16 cellular contexts compared by ENCODE assay signal in genomic region chr20:61497029-61497627, GRCh38.
DNase-seq lines count a peak whose midpoint lies in the region; ATAC-seq and TF ChIP-seq lines count a peak whose summit lies in the region.
"Had no signal": no experiment of that assay in that cellular context is flagged by ENCODE, and none has a peak within 500 bp of the region (broad histone marks: within the 10 kb centered on the region; RNA-seq: fewer than 3 reads in every experiment).

No MANE protein-coding gene starts in this region.

- no CpG with 5 or more reads among the region's 5 CpGs for WGBS in H9 (ENCODE audit: extremely low coverage, insufficient read length, low lambda C conversion rate)

- H3F3A ChIP-seq in SU-DHL-6 (ENCODE audit: insufficient read depth) = no peaks in the 10 kb centered on the region

- peak overlapping the region; percentile 68 for H3K4me2 ChIP-seq in BLaER1
- peak overlapping the region; percentile 80 for H3K4me2 ChIP-seq in H9 (ENCODE audit: insufficient read depth, insufficient read length, low read length)
- H3K4me2 ChIP-seq in SU-DHL-6 (ENCODE audit: low read depth, low read length, poor library complexity, severe bottlenecking) = peak overlapping the region; percentile 32
- H3K4me2 ChIP-seq: PC-9 had no signal

- H4K5ac ChIP-seq in H9 (ENCODE audit: insufficient read length, low read depth, low read length) = no peak overlapping the region

- peaks cover 48 to 53% of the 10 kb centered on the region in 2 experiments for H3K4me1 Mint-ChIP-seq in H9

- no peaks in the 10 kb centered on the region for H4K20me1 ChIP-seq in BLaER1
- H4K20me1 ChIP-seq in H9 (ENCODE audit: control insufficient read depth, insufficient read depth, insufficient read length) = no peaks in the 10 kb centered on the region
- no peaks in the 10 kb centered on the region for H4K20me1 ChIP-seq in SU-DHL-6 (ENCODE audit: low read depth, low read length)

- no peak overlapping the region for H3K23ac ChIP-seq in H9 (ENCODE audit: insufficient read length, low read depth, low read length)

- no peak overlapping the region for H2BK5ac ChIP-seq in H9 (ENCODE audit: insufficient read length, low read length)

- no peaks in the 10 kb centered on the region for H3K79me2 ChIP-seq in H9 (ENCODE audit: insufficient read depth, low read length)
- H3K79me2 ChIP-seq in SU-DHL-6 (ENCODE audit: insufficient read depth, low read length) = no peaks in the 10 kb centered on the region

- H3K27ac Mint-ChIP-seq in H9 = peak overlapping the region; percentile 36 to 98 (median 97)

- H3T11ph ChIP-seq in H9 (ENCODE audit: low read length) = no peak overlapping the region

- no peak overlapping the region for H4K8ac ChIP-seq in H9 (replicated peaks; ENCODE audit: insufficient read length, low read depth, low read length)

- H3K4me1 ChIP-seq in BLaER1 (peaks cover 80% of the 10 kb centered on the region), H9 (ENCODE audit: insufficient read depth, low read length) (peaks cover 18% of the 10 kb centered on the region; the same call in 1 of the 2 replicates), iPS-18a (ENCODE audit: control insufficient read depth, low read depth, low read length) (peaks cover 17% of the 10 kb centered on the region), uterus (no peaks in the 10 kb centered on the region)
- H3K4me1 ChIP-seq: SJSA1 had no signal

- H3K4ac ChIP-seq in H9 (ENCODE audit: low read depth, low read length) = no peak overlapping the region

- TF ChIP-seq CTCF in H9 (conservative IDR thresholded peaks at IDR 0.05) = no peak
- TF ChIP-seq CTCF in SU-DHL-6 (IDR thresholded peaks at IDR 0.05; ENCODE audit: insufficient read depth, low read length, poor library complexity, severe bottlenecking) = no peak
- no peak for TF ChIP-seq CTCF in uterus (IDR thresholded peaks at IDR 0.05)

- H2BK20ac ChIP-seq in H9 (ENCODE audit: low read depth, low read length, poor library complexity, severe bottlenecking) = no peak overlapping the region

- H3K36me3 Mint-ChIP-seq in H9 (ENCODE audit: insufficient read depth in 1 of 3, low read depth in 3 of 3) = peaks cover 2 to 5% (median 5%) of the 10 kb centered on the region in 3 experiments; a peak in 4 of 7 replicates

- H2AFZ ChIP-seq in H9 (ENCODE audit: low read length) = no peak overlapping the region
- no peak overlapping the region for H2AFZ ChIP-seq in SU-DHL-6 (ENCODE audit: low read depth, low read length, severe bottlenecking)
- H2AFZ ChIP-seq: PC-9 had no signal

- H2BK15ac ChIP-seq in H9 (ENCODE audit: low read depth, low read length) = no peak overlapping the region

- peaks cover 2 to 4% of the 10 kb centered on the region in 2 experiments; a peak in 3 of 5 replicates for H3K9me3 Mint-ChIP-seq in H9

- no peaks in the 10 kb centered on the region for H3K9me3 ChIP-seq in BLaER1
- H3K9me3 ChIP-seq in H9 (ENCODE audit: control insufficient read depth, low read depth, low read length) = no peaks in the 10 kb centered on the region
- no peaks in the 10 kb centered on the region for H3K9me3 ChIP-seq in SU-DHL-6 (ENCODE audit: insufficient read depth, low read length)
- H3K9me3 ChIP-seq in iPS-18a (ENCODE audit: control insufficient read depth, low read depth, low read length) = no peaks in the 10 kb centered on the region
- H3K9me3 ChIP-seq in uterus = no peaks in the 10 kb centered on the region
- H3K9me3 ChIP-seq: MG63, SJSA1 had no signal

- H3K14ac ChIP-seq in H9 (ENCODE audit: insufficient read depth, low read length) = no peak overlapping the region

- H3K23me2 ChIP-seq in H9 (ENCODE audit: insufficient read length, low read depth, low read length, poor library complexity, severe bottlenecking) = no peaks in the 10 kb centered on the region

- no peak overlapping the region for H3K18ac ChIP-seq in H9 (ENCODE audit: insufficient read length, low read depth, low read length)

- peak overlapping the region; percentile 73 for H3K27ac ChIP-seq in BLaER1
- peak overlapping the region; percentile 89 for H3K27ac ChIP-seq in H9 (ENCODE audit: insufficient read length, low read depth, low read length)
- 0 out of 2 replicates have a peak overlapping the region, but pooled peaks have one; percentile 24 for H3K27ac ChIP-seq in SU-DHL-6 (ENCODE audit: low read depth, low read length)
- no peak overlapping the region for H3K27ac ChIP-seq in iPS-18a (ENCODE audit: low read length)
- no peak overlapping the region for H3K27ac ChIP-seq in uterus
- H3K27ac ChIP-seq: PC-9, SJSA1 had no signal

- no peak for ATAC-seq in HG03432 (IDR thresholded peaks at IDR 0.05; ENCODE audit: unreplicated experiment)

- no peak overlapping the region for H2AK5ac ChIP-seq in H9 (ENCODE audit: insufficient read length, low read length)

- H4K91ac ChIP-seq in H9 (ENCODE audit: insufficient read length, low read depth, low read length) = no peak overlapping the region

- no peaks in the 10 kb centered on the region for H3K79me1 ChIP-seq in H9 (ENCODE audit: insufficient read depth, low read depth, low read length, poor library complexity, severe bottlenecking)

- H2BK12ac ChIP-seq in H9 (ENCODE audit: insufficient read length, low read depth, low read length) = no peak overlapping the region

- no peaks in the 10 kb centered on the region for H3K27me3 ChIP-seq in BLaER1
- H3K27me3 ChIP-seq in H9 (ENCODE audit: insufficient read depth, low read length) = no peaks in the 10 kb centered on the region; the same call in 1 of the 2 replicates
- peaks cover 3% of the 10 kb centered on the region; the same call in 1 of the 2 replicates for H3K27me3 ChIP-seq in SU-DHL-6 (ENCODE audit: low read length)
- H3K27me3 ChIP-seq in iPS-18a (ENCODE audit: control insufficient read depth, insufficient read depth, low read length) = no peaks in the 10 kb centered on the region
- H3K27me3 ChIP-seq in uterus = no peaks in the 10 kb centered on the region
- H3K27me3 ChIP-seq: MG63 had no signal

- intact Hi-C loops in uterus (cut with DNase I; ENCODE audit: low total_unique reads) = no loop called here

- peaks cover 13% of the 10 kb centered on the region for H3K27me3 Mint-ChIP-seq in H9 (ENCODE audit: low read depth)

- peak overlapping the region; percentile 15 to 55 for H3K4me3 Mint-ChIP-seq in H9

- H2BK120ac ChIP-seq in H9 (ENCODE audit: low read depth, low read length, poor library complexity, severe bottlenecking) = no peak overlapping the region

- H3K56ac ChIP-seq in H9 (ENCODE audit: insufficient read length, low read depth, low read length) = no peak overlapping the region

- no peak overlapping the region for H3K9ac ChIP-seq in BLaER1
- no peak overlapping the region for H3K9ac ChIP-seq in H9 (ENCODE audit: extremely low read depth, insufficient read length, low read length)
- H3K9ac ChIP-seq in SU-DHL-6 (ENCODE audit: low read length) = no peak overlapping the region
- H3K9ac ChIP-seq in iPS-18a (ENCODE audit: low read length) = no peak overlapping the region

- no peaks in the 10 kb centered on the region for H3K9me2 ChIP-seq in SU-DHL-6 (replicated peaks; ENCODE audit: insufficient read depth, low read length)

- no peak for DNase-seq in H9
- DNase-seq in uterus = no peak
- DNase-seq in GOT3 (lab: John Stamatoyannopoulos, UW) = no peak
- DNase-seq: C1 segment of cervical spinal cord, KBM-7, MG63, NCI-H1092, NCI-H146, NCI-H2081, NCI-H748 treated with DMSO at 0.1 percent for 48 hours, PC-9 had no signal

- H3K36me3 ChIP-seq in BLaER1 (no peaks in the 10 kb centered on the region), SU-DHL-6 (ENCODE audit: low read length) (no peaks in the 10 kb centered on the region), iPS-18a (ENCODE audit: control insufficient read depth, low read depth, low read length) (no peaks in the 10 kb centered on the region), uterus (no peaks in the 10 kb centered on the region)
- H3K36me3 ChIP-seq: MG63, SJSA1 had no signal

- TF ChIP-seq POLR2A in uterus (IDR thresholded peaks at IDR 0.05) = no peak

- H3K4me3 ChIP-seq in BLaER1 (peak overlapping the region; percentile 4; the same call in 1 of the 2 replicates), SU-DHL-6 (ENCODE audit: insufficient read depth, low read length, poor library complexity, severe bottlenecking) (no peak overlapping the region), iPS-18a (ENCODE audit: low read length) (peak overlapping the region; percentile 11), uterus (no peak overlapping the region)
- H3K4me3 ChIP-seq: MG63, PC-9, SJSA1 had no signal

Comparison
In these comparisons a context has a peak if more than half of its experiments do, and no peak if none do; other contexts are left out.
1. H3K27ac ChIP-seq: peak in BLaER1 (single experiment), H9 (single experiment) and SU-DHL-6 (single experiment); none in iPS-18a (single experiment) and uterus (0 of 2).
2. H3K4me3 ChIP-seq: peak in BLaER1 (single experiment) and iPS-18a (single experiment); none in SU-DHL-6 (single experiment) and uterus (0 of 2).
3. Peak in every context shown above with its lines, with median percentiles within 50 percentile points of each other: H3K4me2 ChIP-seq.